Comparison of ENCODE assay signal across 10 cellular contexts in genomic region chr1:205313681-205314308, GRCh38. TPM values are rescaled to one million over a fixed set of nuclear protein-coding genes. Genes with fewer than 3 reads are reported as not detected.
DNase-seq lines count a peak whose midpoint lies in the region; ATAC-seq, FAIRE-seq and TF ChIP-seq lines count a peak whose summit lies in the region.
"Had no signal": no experiment of that assay in that cellular context is flagged by ENCODE, and none has a peak within 500 bp of the region (broad histone marks: within the 10 kb centered on the region; RNA-seq: fewer than 3 reads in every experiment).

No MANE protein-coding gene starts in this region.

- CTCF ChIA-PET in CD8-positive, alpha-beta memory T cell (lab: Charles Lee): interaction anchor here (0.7 to 40.7 kb wide), 6 partner anchors 11 to 42 kb away, joined by 3 to 1351 read pairs (median 3); no protein-coding TSS in a partner anchor

- no peak for TF ChIP-seq POLR2A in right lobe of liver (IDR thresholded peaks at IDR 0.05)

- POLR2A ChIA-PET in CD8-positive, alpha-beta memory T cell (lab: Charles Lee): interaction anchor here (0.9 to 2.1 kb wide), 9 partner anchors 10 to 41 kb away, joined by 3 to 14 read pairs (median 4); no protein-coding TSS in a partner anchor

- peaks cover 22% of the 10 kb centered on the region for H3K36me3 ChIP-seq in CD8-positive, alpha-beta memory T cell (ENCODE audit: insufficient read depth, low read length)
- peaks cover 0 to 14% (median 4%) of the 10 kb centered on the region in 4 donors for H3K36me3 ChIP-seq in right lobe of liver

- no peaks in the 10 kb centered on the region for H3K9me3 Mint-ChIP-seq in CD8-positive, alpha-beta memory T cell
- H3K9me3 Mint-ChIP-seq in stimulated activated naive CD8-positive, alpha-beta T cell treated with anti-CD3 and anti-CD28 coated beads, Interleukin-15, amount 100 ng/mL, for 72 hours: no peaks in the 10 kb centered on the region

- H3K4me1 ChIP-seq in CD8-positive, alpha-beta memory T cell (ENCODE audit: insufficient read depth, low read length): peaks cover 87% of the 10 kb centered on the region
- H3K4me1 ChIP-seq in right lobe of liver: peaks cover 0 to 77% (median 19%) of the 10 kb centered on the region in 4 donors

- intact Hi-C loops in right lobe of liver (cut with DNase I): loop anchor here in 1 of 2 donors (5.0 kb wide), 1 partner anchor 36 kb away; no protein-coding TSS in a partner anchor

- no peak overlapping the region for H3K27ac ChIP-seq in CD8-positive, alpha-beta memory T cell (ENCODE audit: low read depth, low read length)
- peak overlapping the region in 2 of 3 donors; percentile 66 to 70 for H3K27ac ChIP-seq in right lobe of liver

- FAIRE-seq in urothelium cell line (lab: Jason Lieb, UNC): no peak

- peaks cover 8 to 53% (median 19%) of the 10 kb centered on the region in 3 donors for H3K36me3 Mint-ChIP-seq in CD8-positive, alpha-beta memory T cell
- peaks cover 5% of the 10 kb centered on the region for H3K36me3 Mint-ChIP-seq in T-helper 17 cell (ENCODE audit: low read depth)

- H3K4me3 Mint-ChIP-seq in CD8-positive, alpha-beta memory T cell: peak overlapping the region; percentile 78 to 91 (median 82)
- peak overlapping the region; percentile 86 for H3K4me3 Mint-ChIP-seq in T-helper 17 cell
- peak overlapping the region; percentile 85 to 91 for H3K4me3 Mint-ChIP-seq in stimulated activated naive CD8-positive, alpha-beta T cell treated with anti-CD3 and anti-CD28 coated beads, Interleukin-15, amount 100 ng/mL, for 72 hours

- peak; percentile 54 for ATAC-seq in HG02678 (IDR thresholded peaks at IDR 0.05; ENCODE audit: unreplicated experiment)
- ATAC-seq in T-helper 17 cell: peak; percentile 84
- peak; percentile 19 to 37 (median 28) for ATAC-seq in right lobe of liver
- ATAC-seq in stimulated activated naive CD8-positive, alpha-beta T cell treated with anti-CD3 and anti-CD28 coated beads, Interleukin-15, amount 100 ng/mL, for 72 hours: peak; percentile 94
- no peak for ATAC-seq in HG02885 (IDR thresholded peaks at IDR 0.05; ENCODE audit: poor library complexity, unreplicated experiment)
- ATAC-seq: HCT116 had no signal

- H3K4me3 ChIP-seq in CD8-positive, alpha-beta memory T cell (ENCODE audit: low read length): peak overlapping the region; percentile 47
- peak overlapping the region in 1 of 3 donors; percentile 1 for H3K4me3 ChIP-seq in right lobe of liver

- no peaks in the 10 kb centered on the region for H3K27me3 ChIP-seq in CD8-positive, alpha-beta memory T cell (ENCODE audit: insufficient read depth, low read length, poor library complexity, severe bottlenecking)
- H3K27me3 ChIP-seq in right lobe of liver: no peaks in the 10 kb centered on the region

- peak in 4 of 5 donors; percentile 6 to 74 (median 48) for DNase-seq in CD8-positive, alpha-beta memory T cell
- DNase-seq in T-helper 17 cell (no peak), ecto neural progenitor cell (ENCODE audit: low spot score) (peak; percentile 96), right lobe of liver (peak in 2 of 3 donors; percentile 43 to 66), urothelium cell line (ENCODE audit: low spot score) (no peak)
- DNase-seq in stimulated activated naive CD8-positive, alpha-beta T cell treated with anti-CD3 and anti-CD28 coated beads, Interleukin-15, amount 100 ng/mL, for 72 hours: peak; percentile 73 to 86

- no peaks in the 10 kb centered on the region for H3K9me3 ChIP-seq in CD8-positive, alpha-beta memory T cell (ENCODE audit: low read length)
- H3K9me3 ChIP-seq in T-helper 17 cell (ENCODE audit: control insufficient read depth, low read length, poor library complexity, severe bottlenecking) (no peaks in the 10 kb centered on the region), right lobe of liver (no peaks in the 10 kb centered on the region)

- no peak for TF ChIP-seq CTCF in right lobe of liver (IDR thresholded peaks at IDR 0.05)

- 36% methylated on average over 7 of the region's 18 CpGs for WGBS in right lobe of liver (ENCODE audit: insufficient coverage, low coverage, low lambda C conversion rate, missing lambda C conversion rate)

- peak overlapping the region; percentile 87 to 96 (median 90) for H3K27ac Mint-ChIP-seq in CD8-positive, alpha-beta memory T cell
- H3K27ac Mint-ChIP-seq in T-helper 17 cell: peak overlapping the region; percentile 88
- peak overlapping the region; percentile 97 to 98 for H3K27ac Mint-ChIP-seq in stimulated activated naive CD8-positive, alpha-beta T cell treated with anti-CD3 and anti-CD28 coated beads, Interleukin-15, amount 100 ng/mL, for 72 hours

- H3K4me1 Mint-ChIP-seq in CD8-positive, alpha-beta memory T cell: peaks cover 85 to 98% (median 86%) of the 10 kb centered on the region in 3 donors
- H3K4me1 Mint-ChIP-seq in T-helper 17 cell: peaks cover 49% of the 10 kb centered on the region
- H3K4me1 Mint-ChIP-seq in stimulated activated naive CD8-positive, alpha-beta T cell treated with anti-CD3 and anti-CD28 coated beads, Interleukin-15, amount 100 ng/mL, for 72 hours: peaks cover 95% of the 10 kb centered on the region

- H3K27me3 Mint-ChIP-seq in CD8-positive, alpha-beta memory T cell: no peaks in the 10 kb centered on the region
- no peaks in the 10 kb centered on the region for H3K27me3 Mint-ChIP-seq in T-helper 17 cell
- no peaks in the 10 kb centered on the region for H3K27me3 Mint-ChIP-seq in stimulated activated naive CD8-positive, alpha-beta T cell treated with anti-CD3 and anti-CD28 coated beads, Interleukin-15, amount 100 ng/mL, for 72 hours

RNA-seq across cellular contexts. Expression of gene NUAK2, which starts 7.8 kb away (rescaled TPM):
- total RNA-seq in CD8-positive, alpha-beta memory T cell: 1 to 10 TPM; 4.5 to 4.7 TPM
- polyA plus RNA-seq in CD8-positive, alpha-beta memory T cell: 32.1 TPM
- total RNA-seq in T-helper 17 cell (1 to 10 TPM; 5.1 to 8.6 TPM), right lobe of liver (1 to 10 TPM in 5 of 6 experiments, under 1 TPM in 1; 0.88 to 5.1 (median 2.1) TPM)

RNA-seq across cellular contexts. Expression of gene KLHDC8A, which starts 42.9 kb away (rescaled TPM):
- not detected for total RNA-seq in CD8-positive, alpha-beta memory T cell
- not detected for polyA plus RNA-seq in CD8-positive, alpha-beta memory T cell
- total RNA-seq in T-helper 17 cell: not detected
- under 1 TPM in 2 of 6 experiments, not detected in 4; 0.22 to 0.44 TPM for total RNA-seq in right lobe of liver
- total RNA-seq: lung microvascular endothelial cell had no signal

Comparison
In these comparisons a context has a peak if more than half of its experiments do, and no peak if none do; other contexts are left out.
1. DNase-seq: peak in CD8-positive, alpha-beta memory T cell (4 of 5), ecto neural progenitor cell (single experiment), right lobe of liver (2 of 3) and stimulated activated naive CD8-positive, alpha-beta T cell treated with anti-CD3 and anti-CD28 coated beads, Interleukin-15, amount 100 ng/mL, for 72 hours (2 of 2); none in T-helper 17 cell (0 of 3) and urothelium cell line (single experiment).
2. Peak in every context shown above with its lines, with median percentiles within 50 percentile points of each other: H3K27ac Mint-ChIP-seq and H3K4me3 Mint-ChIP-seq.